In the genomic region with DNA sequence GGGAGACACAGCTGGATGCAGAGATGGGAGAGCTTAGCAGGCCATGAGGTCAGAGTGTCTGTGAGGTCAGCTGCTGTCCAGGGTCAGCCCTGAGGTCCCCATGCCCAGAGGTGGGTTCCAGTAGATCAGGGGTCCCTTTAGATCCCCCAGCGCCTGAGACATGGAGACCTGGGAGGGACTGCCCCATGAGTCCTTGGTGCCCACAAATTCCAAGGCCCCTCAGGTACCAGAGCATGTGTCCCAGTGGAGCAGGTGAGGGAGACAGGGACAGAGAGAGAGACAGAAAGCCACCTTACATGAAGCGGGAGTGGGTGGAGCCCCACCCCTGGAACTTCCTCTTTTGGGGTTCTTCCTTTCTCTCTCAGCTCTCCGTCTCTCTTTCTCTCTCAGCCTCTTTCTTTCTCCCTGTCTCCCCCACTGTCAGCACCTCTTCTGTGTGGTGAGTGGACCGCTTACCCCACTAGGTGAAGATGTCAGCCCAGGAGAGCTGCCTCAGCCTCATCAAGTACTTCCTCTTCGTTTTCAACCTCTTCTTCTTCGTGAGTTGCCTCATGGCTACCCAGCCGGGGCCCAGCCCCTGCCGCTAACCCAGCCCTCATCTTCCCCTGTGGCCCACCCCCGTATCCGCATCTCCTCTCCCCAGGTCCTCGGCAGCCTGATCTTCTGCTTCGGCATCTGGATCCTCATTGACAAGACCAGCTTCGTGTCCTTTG, we compare ENCODE assay signal across 1 cellular context.
TF ChIP-seq lines count a peak whose summit lies in the region.

A gene with protein sequence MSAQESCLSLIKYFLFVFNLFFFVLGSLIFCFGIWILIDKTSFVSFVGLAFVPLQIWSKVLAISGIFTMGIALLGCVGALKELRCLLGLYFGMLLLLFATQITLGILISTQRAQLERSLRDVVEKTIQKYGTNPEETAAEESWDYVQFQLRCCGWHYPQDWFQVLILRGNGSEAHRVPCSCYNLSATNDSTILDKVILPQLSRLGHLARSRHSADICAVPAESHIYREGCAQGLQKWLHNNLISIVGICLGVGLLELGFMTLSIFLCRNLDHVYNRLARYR (plus strand): TSS at position 336 of the 713 bp plus-strand sequence. CDS start 135 bp downstream, at position 471.

TF ChIP-seq in GM12878, 131 proteins besides CTCF, POLR2A, EP300 and RAD21 (continues in another document):
- TF ChIP-seq, protein P1, sequence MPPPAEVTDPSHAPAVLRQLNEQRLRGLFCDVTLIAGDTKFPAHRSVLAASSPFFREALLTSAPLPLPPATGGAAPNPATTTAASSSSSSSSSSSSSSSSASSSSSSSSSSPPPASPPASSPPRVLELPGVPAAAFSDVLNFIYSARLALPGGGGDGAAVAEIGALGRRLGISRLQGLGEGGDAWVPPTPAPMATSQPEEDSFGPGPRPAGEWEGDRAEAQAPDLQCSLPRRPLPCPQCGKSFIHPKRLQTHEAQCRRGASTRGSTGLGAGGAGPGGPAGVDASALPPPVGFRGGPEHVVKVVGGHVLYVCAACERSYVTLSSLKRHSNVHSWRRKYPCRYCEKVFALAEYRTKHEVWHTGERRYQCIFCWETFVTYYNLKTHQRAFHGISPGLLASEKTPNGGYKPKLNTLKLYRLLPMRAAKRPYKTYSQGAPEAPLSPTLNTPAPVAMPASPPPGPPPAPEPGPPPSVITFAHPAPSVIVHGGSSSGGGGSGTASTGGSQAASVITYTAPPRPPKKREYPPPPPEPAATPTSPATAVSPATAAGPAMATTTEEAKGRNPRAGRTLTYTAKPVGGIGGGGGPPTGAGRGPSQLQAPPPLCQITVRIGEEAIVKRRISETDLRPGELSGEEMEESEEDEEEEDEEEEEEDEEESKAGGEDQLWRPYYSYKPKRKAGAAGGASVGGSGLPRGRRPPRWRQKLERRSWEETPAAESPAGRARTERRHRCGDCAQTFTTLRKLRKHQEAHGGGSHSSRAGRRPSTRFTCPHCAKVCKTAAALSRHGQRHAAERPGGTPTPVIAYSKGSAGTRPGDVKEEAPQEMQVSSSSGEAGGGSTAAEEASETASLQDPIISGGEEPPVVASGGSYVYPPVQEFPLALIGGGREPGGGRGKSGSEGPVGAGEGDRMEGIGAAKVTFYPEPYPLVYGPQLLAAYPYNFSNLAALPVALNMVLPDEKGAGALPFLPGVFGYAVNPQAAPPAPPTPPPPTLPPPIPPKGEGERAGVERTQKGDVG (CRISPR knock-in tag; IDR thresholded peaks at IDR 0.05), result no peak
- TF ChIP-seq SMAD5 (IDR thresholded peaks at IDR 0.05; ENCODE audit: low read depth) (peak; percentile 86; the same call in 1 of the 2 replicates), MEF2B (IDR thresholded peaks at IDR 0.05; ENCODE audit: partially characterized antibody, poor library complexity, severe bottlenecking) (peak; percentile 16), TCF3 (IDR thresholded peaks at IDR 0.05; ENCODE audit: borderline replicate concordance, insufficient read depth, low read depth, low read length) (0 out of 2 replicates have a peak, but pooled peaks have one; percentile 11), GATAD2B (conservative IDR thresholded peaks at IDR 0.05; ENCODE audit: low read depth) (peak; percentile 83), POLR2AphosphoS5 (IDR thresholded peaks at IDR 0.05; ENCODE audit: low read length) (peak; percentile 93), IKZF2 (IDR thresholded peaks at IDR 0.05) (peak; percentile 82 to 83; a peak in 3 of 4 replicates), MTA2 (IDR thresholded peaks at IDR 0.05; ENCODE audit: low read depth) (peak; percentile 56; the same call in 1 of the 2 replicates), ZZZ3 (IDR thresholded peaks at IDR 0.05; ENCODE audit: control insufficient read depth, insufficient read length, low read depth) (no peak), SKIL (IDR thresholded peaks at IDR 0.05; ENCODE audit: low read depth, poor library complexity, severe bottlenecking) (peak; percentile 58), POU2F2 (IDR thresholded peaks at IDR 0.05; ENCODE audit: borderline replicate concordance, low read depth, low read length) (0 out of 3 replicates have a peak, but pooled peaks have one; percentile 63), CHD1 (IDR thresholded peaks at IDR 0.05; ENCODE audit: low read depth, low read length) (0 out of 2 replicates have a peak, but pooled peaks have one; percentile 25), YY1 (IDR thresholded peaks at IDR 0.05; ENCODE audit: low read depth, low read length) (0 out of 2 replicates have a peak, but pooled peaks have one; percentile 33), ZBED1 (IDR thresholded peaks at IDR 0.05; ENCODE audit: borderline replicate concordance) (peak; percentile 61; the same call in 1 of the 2 replicates), MLLT1 (IDR thresholded peaks at IDR 0.05) (peak; percentile 38; the same call in 1 of the 2 replicates), NBN (IDR thresholded peaks at IDR 0.05) (peak; percentile 91), PML (IDR thresholded peaks at IDR 0.05; ENCODE audit: low read length) (peak; percentile 92), JUND (IDR thresholded peaks at IDR 0.05; ENCODE audit: low read depth, low read length) (no peak), MYC (IDR thresholded peaks at IDR 0.05; ENCODE audit: insufficient read depth, insufficient read length, insufficient replicate concordance, low read length, severe bottlenecking) (peak; percentile 44), EGR1 (IDR thresholded peaks at IDR 0.05; ENCODE audit: borderline replicate concordance in 1 of 2, low read depth in 2 of 2, low read length in 2 of 2) (peak in 1 of 2 experiments; percentile 21; a peak in 1 of 3 replicates), EED (IDR thresholded peaks at IDR 0.05; ENCODE audit: low read depth) (peak; percentile 93), SUZ12 (IDR thresholded peaks at IDR 0.05; ENCODE audit: unreplicated experiment) (no peak), NR2F1 (conservative IDR thresholded peaks at IDR 0.05) (peak; percentile 69), NFIC (IDR thresholded peaks at IDR 0.05; ENCODE audit: low read depth, low read length) (peak; percentile 53; the same call in 1 of the 2 replicates), HDGF (IDR thresholded peaks at IDR 0.05) (peak; percentile 72; the same call in 1 of the 2 replicates), SRF (IDR thresholded peaks at IDR 0.05; ENCODE audit: low read depth in 2 of 2, low read length in 2 of 2) (peak in 1 of 2 experiments; percentile 92; a peak in 2 of 4 replicates), BHLHE40 (IDR thresholded peaks at IDR 0.05; ENCODE audit: borderline replicate concordance in 1 of 2, low read depth in 2 of 2, low read length in 1 of 2) (0 out of 4 replicates have a peak, but pooled peaks of 1 of the 2 experiments have one; percentile 2), DPF2 (IDR thresholded peaks at IDR 0.05) (0 out of 2 replicates have a peak, but pooled peaks have one; percentile 53), CBFB (IDR thresholded peaks at IDR 0.05; ENCODE audit: low read depth) (peak; percentile 69), LARP7 (IDR thresholded peaks at IDR 0.05) (0 out of 2 replicates have a peak, but pooled peaks have one; percentile 12), SIN3A (IDR thresholded peaks at IDR 0.05; ENCODE audit: low read depth, low read length) (peak; percentile 34; the same call in 1 of the 2 replicates), CREM (IDR thresholded peaks at IDR 0.05; ENCODE audit: low read depth) (0 out of 2 replicates have a peak, but pooled peaks have one; percentile 32), BMI1 (IDR thresholded peaks at IDR 0.05; ENCODE audit: borderline replicate concordance) (no peak), MEF2A (IDR thresholded peaks at IDR 0.05; ENCODE audit: insufficient read depth, low read depth, low read length) (no peak), IKZF1 (conservative IDR thresholded peaks at IDR 0.05) (peak; percentile 87), TAF1 (IDR thresholded peaks at IDR 0.05; ENCODE audit: borderline replicate concordance, low read depth, low read length) (peak; percentile 82; the same call in 1 of the 2 replicates), ATF7 (IDR thresholded peaks at IDR 0.05; ENCODE audit: low read depth) (0 out of 2 replicates have a peak, but pooled peaks have one; percentile 50), NFXL1 (IDR thresholded peaks at IDR 0.05; ENCODE audit: borderline replicate concordance) (no peak), GABPA (IDR thresholded peaks at IDR 0.05; ENCODE audit: low read depth) (no peak; the same call in 1 of the 2 replicates)
- TF ChIP-seq, protein P2, sequence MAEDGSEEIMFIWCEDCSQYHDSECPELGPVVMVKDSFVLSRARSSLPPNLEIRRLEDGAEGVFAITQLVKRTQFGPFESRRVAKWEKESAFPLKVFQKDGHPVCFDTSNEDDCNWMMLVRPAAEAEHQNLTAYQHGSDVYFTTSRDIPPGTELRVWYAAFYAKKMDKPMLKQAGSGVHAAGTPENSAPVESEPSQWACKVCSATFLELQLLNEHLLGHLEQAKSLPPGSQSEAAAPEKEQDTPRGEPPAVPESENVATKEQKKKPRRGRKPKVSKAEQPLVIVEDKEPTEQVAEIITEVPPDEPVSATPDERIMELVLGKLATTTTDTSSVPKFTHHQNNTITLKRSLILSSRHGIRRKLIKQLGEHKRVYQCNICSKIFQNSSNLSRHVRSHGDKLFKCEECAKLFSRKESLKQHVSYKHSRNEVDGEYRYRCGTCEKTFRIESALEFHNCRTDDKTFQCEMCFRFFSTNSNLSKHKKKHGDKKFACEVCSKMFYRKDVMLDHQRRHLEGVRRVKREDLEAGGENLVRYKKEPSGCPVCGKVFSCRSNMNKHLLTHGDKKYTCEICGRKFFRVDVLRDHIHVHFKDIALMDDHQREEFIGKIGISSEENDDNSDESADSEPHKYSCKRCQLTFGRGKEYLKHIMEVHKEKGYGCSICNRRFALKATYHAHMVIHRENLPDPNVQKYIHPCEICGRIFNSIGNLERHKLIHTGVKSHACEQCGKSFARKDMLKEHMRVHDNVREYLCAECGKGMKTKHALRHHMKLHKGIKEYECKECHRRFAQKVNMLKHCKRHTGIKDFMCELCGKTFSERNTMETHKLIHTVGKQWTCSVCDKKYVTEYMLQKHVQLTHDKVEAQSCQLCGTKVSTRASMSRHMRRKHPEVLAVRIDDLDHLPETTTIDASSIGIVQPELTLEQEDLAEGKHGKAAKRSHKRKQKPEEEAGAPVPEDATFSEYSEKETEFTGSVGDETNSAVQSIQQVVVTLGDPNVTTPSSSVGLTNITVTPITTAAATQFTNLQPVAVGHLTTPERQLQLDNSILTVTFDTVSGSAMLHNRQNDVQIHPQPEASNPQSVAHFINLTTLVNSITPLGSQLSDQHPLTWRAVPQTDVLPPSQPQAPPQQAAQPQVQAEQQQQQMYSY (CRISPR knock-in tag; IDR thresholded peaks at IDR 0.05), result no peak
- TF ChIP-seq, protein P3, sequence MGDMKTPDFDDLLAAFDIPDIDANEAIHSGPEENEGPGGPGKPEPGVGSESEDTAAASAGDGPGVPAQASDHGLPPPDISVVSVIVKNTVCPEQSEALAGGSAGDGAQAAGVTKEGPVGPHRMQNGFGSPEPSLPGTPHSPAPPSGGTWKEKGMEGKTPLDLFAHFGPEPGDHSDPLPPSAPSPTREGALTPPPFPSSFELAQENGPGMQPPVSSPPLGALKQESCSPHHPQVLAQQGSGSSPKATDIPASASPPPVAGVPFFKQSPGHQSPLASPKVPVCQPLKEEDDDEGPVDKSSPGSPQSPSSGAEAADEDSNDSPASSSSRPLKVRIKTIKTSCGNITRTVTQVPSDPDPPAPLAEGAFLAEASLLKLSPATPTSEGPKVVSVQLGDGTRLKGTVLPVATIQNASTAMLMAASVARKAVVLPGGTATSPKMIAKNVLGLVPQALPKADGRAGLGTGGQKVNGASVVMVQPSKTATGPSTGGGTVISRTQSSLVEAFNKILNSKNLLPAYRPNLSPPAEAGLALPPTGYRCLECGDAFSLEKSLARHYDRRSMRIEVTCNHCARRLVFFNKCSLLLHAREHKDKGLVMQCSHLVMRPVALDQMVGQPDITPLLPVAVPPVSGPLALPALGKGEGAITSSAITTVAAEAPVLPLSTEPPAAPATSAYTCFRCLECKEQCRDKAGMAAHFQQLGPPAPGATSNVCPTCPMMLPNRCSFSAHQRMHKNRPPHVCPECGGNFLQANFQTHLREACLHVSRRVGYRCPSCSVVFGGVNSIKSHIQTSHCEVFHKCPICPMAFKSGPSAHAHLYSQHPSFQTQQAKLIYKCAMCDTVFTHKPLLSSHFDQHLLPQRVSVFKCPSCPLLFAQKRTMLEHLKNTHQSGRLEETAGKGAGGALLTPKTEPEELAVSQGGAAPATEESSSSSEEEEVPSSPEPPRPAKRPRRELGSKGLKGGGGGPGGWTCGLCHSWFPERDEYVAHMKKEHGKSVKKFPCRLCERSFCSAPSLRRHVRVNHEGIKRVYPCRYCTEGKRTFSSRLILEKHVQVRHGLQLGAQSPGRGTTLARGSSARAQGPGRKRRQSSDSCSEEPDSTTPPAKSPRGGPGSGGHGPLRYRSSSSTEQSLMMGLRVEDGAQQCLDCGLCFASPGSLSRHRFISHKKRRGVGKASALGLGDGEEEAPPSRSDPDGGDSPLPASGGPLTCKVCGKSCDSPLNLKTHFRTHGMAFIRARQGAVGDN (IDR thresholded peaks at IDR 0.05), result peak; percentile 67
